ENCODE assay signal across 22 cellular contexts in genomic region chr10:131846224-131847101, GRCh38. TPM values are rescaled to one million over a fixed set of nuclear protein-coding genes. Genes with fewer than 3 reads are reported as not detected.
DNase-seq lines count a peak whose midpoint lies in the region; ATAC-seq and TF ChIP-seq lines count a peak whose summit lies in the region.
"Had no signal": no experiment of that assay in that cellular context is flagged by ENCODE, and none has a peak within 500 bp of the region (broad histone marks: within the 10 kb centered on the region; RNA-seq: fewer than 3 reads in every experiment).

No MANE protein-coding gene starts in this region.

- no peak overlapping the region for H2AFZ ChIP-seq in osteoblast (ENCODE audit: low read length)
- H2AFZ ChIP-seq: PC-9 had no signal

- no peaks in the 10 kb centered on the region for H4K20me1 ChIP-seq in osteoblast (ENCODE audit: insufficient read depth, low read length)

- H3K27ac ChIP-seq in RWPE2 (ENCODE audit: poor library complexity, severe bottlenecking) (no peak overlapping the region), osteoblast (ENCODE audit: low read depth, low read length) (no peak overlapping the region), esophagus squamous epithelium (no peak overlapping the region)
- H3K27ac ChIP-seq: brain microvascular endothelial cell, PC-9 had no signal

- H3K4me3 ChIP-seq in BE2C (ENCODE audit: low read depth, low read length) (no peak overlapping the region), RWPE2 (ENCODE audit: severe bottlenecking) (no peak overlapping the region), osteoblast (ENCODE audit: insufficient read depth, low read length) (no peak overlapping the region), esophagus squamous epithelium (no peak overlapping the region)
- H3K4me3 ChIP-seq: PC-9 had no signal

- no peaks in the 10 kb centered on the region for H3K36me3 ChIP-seq in BE2C
- no peaks in the 10 kb centered on the region for H3K36me3 ChIP-seq in RWPE2 (ENCODE audit: low read depth)
- H3K36me3 ChIP-seq in osteoblast (ENCODE audit: insufficient read depth, low read length): no peaks in the 10 kb centered on the region
- no peaks in the 10 kb centered on the region for H3K36me3 ChIP-seq in esophagus squamous epithelium
- H3K36me3 ChIP-seq: brain microvascular endothelial cell had no signal

- no peaks in the 10 kb centered on the region for H3K79me2 ChIP-seq in osteoblast (ENCODE audit: insufficient read depth, low read length)

- peak; percentile 2 for DNase-seq in BE2C
- DNase-seq in DMS153 treated with DMSO at 0.1 percent for 48 hours (lab: John Stamatoyannopoulos, UW; ENCODE audit: unreplicated experiment): peak; percentile 47
- DNase-seq in RWPE2 (ENCODE audit: low spot score): peak; percentile 42
- peak; percentile 63 for DNase-seq in osteoblast (ENCODE audit: insufficient read length, low spot score, missing footprints)
- DNase-seq in esophagus squamous epithelium (lab: John Stamatoyannopoulos, UW): no peak
- DNase-seq in GM13976 (ENCODE audit: low spot score): no peak
- DNase-seq in amygdala (lab: John Stamatoyannopoulos, UW): no peak
- no peak for DNase-seq in glutamatergic neuron
- DNase-seq: activated CD4-positive, alpha-beta memory T cell treated with anti-CD3 and anti-CD28 coated beads for 36 hours; activated T-cell treated with anti-CD3 and anti-CD28 coated beads, Interleukin-2, amount 50 U/mL, for 48 hours; brain microvascular endothelial cell; CD8-positive, alpha-beta T cell; cortex of kidney; hippocampal formation; IMR-90; natural killer cell; NCI-H187 treated with DMSO at 0.1 percent for 48 hours; PC-9; stimulated activated CD8-positive, alpha-beta memory T cell treated with anti-CD3 and anti-CD28 coated beads, Interleukin-4, amount 100 ng/mL, for 48 hours had no signal

- H3K27me3 ChIP-seq in BE2C (no peaks in the 10 kb centered on the region), RWPE2 (ENCODE audit: insufficient read depth, poor library complexity, severe bottlenecking) (no peaks in the 10 kb centered on the region), osteoblast (ENCODE audit: insufficient read depth, low read length) (no peaks in the 10 kb centered on the region), esophagus squamous epithelium (peaks cover 0 to 16% (median 0%) of the 10 kb centered on the region in 4 donors)
- H3K27me3 ChIP-seq: brain microvascular endothelial cell had no signal

- H3K4me1 Mint-ChIP-seq in glutamatergic neuron (ENCODE audit: low read depth, unreplicated experiment): no peaks in the 10 kb centered on the region
- H3K4me1 Mint-ChIP-seq: memory B cell, natural killer cell, WTC11 had no signal

- H3K4me3 Mint-ChIP-seq in glutamatergic neuron (ENCODE audit: unreplicated experiment): no peak overlapping the region
- H3K4me3 Mint-ChIP-seq: activated CD4-positive, alpha-beta memory T cell treated with anti-CD3 and anti-CD28 coated beads for 36 hours; activated naive CD8-positive, alpha-beta T cell; CD8-positive, alpha-beta T cell; memory B cell; natural killer cell; WTC11 had no signal

- peaks cover 2% of the 10 kb centered on the region for H3K27me3 Mint-ChIP-seq in glutamatergic neuron (ENCODE audit: unreplicated experiment)
- H3K27me3 Mint-ChIP-seq: activated naive CD8-positive, alpha-beta T cell had no signal

- H3K4me1 ChIP-seq in BE2C: no peaks in the 10 kb centered on the region
- H3K4me1 ChIP-seq in RWPE2 (ENCODE audit: insufficient read depth, poor library complexity, severe bottlenecking): no peaks in the 10 kb centered on the region
- H3K4me1 ChIP-seq in osteoblast (ENCODE audit: insufficient read depth, low read length): no peaks in the 10 kb centered on the region
- no peaks in the 10 kb centered on the region for H3K4me1 ChIP-seq in esophagus squamous epithelium

- no peak overlapping the region for H3K4me2 ChIP-seq in osteoblast (ENCODE audit: insufficient read depth, low read length)
- H3K4me2 ChIP-seq: PC-9 had no signal

- no peak for TF ChIP-seq POLR2A in esophagus squamous epithelium (IDR thresholded peaks at IDR 0.05)

- intact Hi-C loops in esophagus squamous epithelium (cut with DNase I): no loop called here

- peaks cover 8% of the 10 kb centered on the region for H3K36me3 Mint-ChIP-seq in glutamatergic neuron (ENCODE audit: unreplicated experiment)
- H3K36me3 Mint-ChIP-seq: activated CD4-positive, alpha-beta memory T cell treated with anti-CD3 and anti-CD28 coated beads for 36 hours; activated naive CD8-positive, alpha-beta T cell; CD8-positive, alpha-beta T cell; natural killer cell; WTC11 had no signal

- peaks cover 5% of the 10 kb centered on the region for H3K9me3 Mint-ChIP-seq in glutamatergic neuron (ENCODE audit: unreplicated experiment)
- H3K9me3 Mint-ChIP-seq: activated CD4-positive, alpha-beta memory T cell treated with anti-CD3 and anti-CD28 coated beads for 36 hours; CD8-positive, alpha-beta T cell had no signal

- no peak for TF ChIP-seq CTCF in BE2C (IDR thresholded peaks at IDR 0.05; ENCODE audit: low read depth, low read length)
- TF ChIP-seq CTCF in RWPE2 (IDR thresholded peaks at IDR 0.05; ENCODE audit: poor library complexity, severe bottlenecking): no peak
- TF ChIP-seq CTCF in osteoblast (IDR thresholded peaks at IDR 0.05; ENCODE audit: extremely low read depth, low read depth, low read length): no peak
- no peak for TF ChIP-seq CTCF in esophagus squamous epithelium (IDR thresholded peaks at IDR 0.05)
- TF ChIP-seq CTCF in GM13976 (IDR thresholded peaks at IDR 0.05; ENCODE audit: borderline replicate concordance, control extremely low read depth, extremely low read depth, insufficient read depth, missing control alignments): no peak
- TF ChIP-seq CTCF in glutamatergic neuron (IDR thresholded peaks at IDR 0.05; ENCODE audit: partially characterized antibody, unreplicated experiment): no peak

- H3K9me3 ChIP-seq in BE2C (no peaks in the 10 kb centered on the region), RWPE2 (ENCODE audit: severe bottlenecking) (no peaks in the 10 kb centered on the region), osteoblast (ENCODE audit: low read depth, low read length) (peaks cover 2% of the 10 kb centered on the region), esophagus squamous epithelium (no peaks in the 10 kb centered on the region)

- in situ Hi-C loops in GM13976 (cut with MboI; ENCODE audit: low sequenced_read_pairs, unreplicated experiment): no loop called here

- H3K27ac Mint-ChIP-seq in glutamatergic neuron (ENCODE audit: unreplicated experiment): no peak overlapping the region
- H3K27ac Mint-ChIP-seq: activated CD4-positive, alpha-beta memory T cell treated with anti-CD3 and anti-CD28 coated beads for 36 hours; activated naive CD8-positive, alpha-beta T cell; CD8-positive, alpha-beta T cell; memory B cell; natural killer cell; WTC11 had no signal

- 54 to 57% methylated on average over 18 to 20 of the region's 27 CpGs for WGBS in esophagus squamous epithelium, 2 donors

- ATAC-seq in RWPE2 (ENCODE audit: low read depth): no peak
- ATAC-seq: CD8-positive, alpha-beta T cell; natural killer cell; WTC11 had no signal

RNA-seq across cellular contexts. Expression of gene PPP2R2D, which starts 54.3 kb away (rescaled TPM):
- 59.9 TPM for polyA plus RNA-seq in BE2C (2012; ENCODE audit: insufficient read depth, insufficient read length, low read depth)
- 23.9 and 30.1 TPM in 2 replicates for total RNA-seq in osteoblast
- 10 to 100 TPM; 18.6 to 27.5 (median 22.1) TPM for total RNA-seq in esophagus squamous epithelium
- total RNA-seq in glutamatergic neuron (ENCODE audit: unreplicated experiment): 42.8 TPM

Comparison
In these comparisons a context has a peak if more than half of its experiments do, and no peak if none do; other contexts are left out.
1. DNase-seq: peak in BE2C (single experiment), DMS153 treated with DMSO at 0.1 percent for 48 hours (single experiment), RWPE2 (single experiment) and osteoblast (single experiment); none in esophagus squamous epithelium (single experiment), GM13976 (single experiment), amygdala (0 of 56) and glutamatergic neuron (single experiment).